ENCODE assay signal across 8 cellular contexts in the genomic region with DNA sequence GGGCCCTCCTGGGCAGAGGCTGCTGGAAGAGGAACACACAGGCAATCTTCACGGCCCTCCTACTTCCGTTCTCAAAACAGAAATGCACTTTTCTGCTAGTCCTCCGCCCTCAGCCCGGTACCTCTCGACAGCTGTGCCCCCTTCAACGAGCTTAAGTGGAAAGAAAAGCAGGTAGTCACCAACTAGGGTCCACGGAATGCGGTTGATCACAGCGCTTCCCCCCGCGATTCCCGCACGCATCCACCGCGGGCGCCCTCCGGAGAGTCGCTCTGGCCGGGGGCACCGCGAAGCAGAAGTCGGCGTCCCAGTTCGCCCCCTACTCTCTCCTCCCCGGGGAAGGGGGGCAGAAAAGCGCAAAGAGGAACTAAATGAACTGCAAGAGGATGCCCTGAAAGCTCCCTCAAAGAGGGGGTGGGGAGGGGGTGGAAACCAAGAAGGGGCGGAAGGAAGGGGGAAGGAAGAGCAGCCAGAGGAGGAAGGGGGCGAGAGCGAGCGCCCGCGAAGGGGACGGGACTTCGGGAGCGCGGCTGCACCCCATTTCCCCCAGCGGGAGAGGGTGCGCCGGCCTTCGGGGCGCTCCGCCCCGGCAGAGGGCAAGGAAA. TPM values are rescaled to one million over a fixed set of nuclear protein-coding genes. Genes with fewer than 3 reads are reported as not detected.
DNase-seq lines count a peak whose midpoint lies in the region; TF ChIP-seq lines count a peak whose summit lies in the region.

No MANE protein-coding gene starts in this region.

- H3K27ac ChIP-seq in colonic mucosa: peak overlapping the region; percentile 89
- peak overlapping the region; percentile 89 to 91 for H3K27ac ChIP-seq in liver (ENCODE audit: low read depth in 1 of 2, low read length in 2 of 2)

- WGBS in liver: under 1% methylated on average over 43 of the region's 43 CpGs

- in situ Hi-C loops in HAP-1 (cut with MboI; ENCODE audit: low sequenced_read_pairs): no loop called here

- H3K4me1 ChIP-seq in ES-I3 (ENCODE audit: insufficient read depth, low read length) (peaks cover 13% of the 10 kb centered on the region; the same call in 1 of the 2 replicates), HAP-1 (peaks cover 12% of the 10 kb centered on the region), colonic mucosa (peaks cover 3% of the 10 kb centered on the region), liver (ENCODE audit: control insufficient read depth in 4 of 4, insufficient read depth in 4 of 4, low read length in 3 of 4) (peaks cover 0 to 14% (median 9%) of the 10 kb centered on the region in 4 donors)

- H3K9me3 ChIP-seq in ES-I3 (ENCODE audit: control insufficient read depth, insufficient read depth, low read length): no peaks in the 10 kb centered on the region
- no peaks in the 10 kb centered on the region for H3K9me3 ChIP-seq in HAP-1
- H3K9me3 ChIP-seq in colonic mucosa: no peaks in the 10 kb centered on the region
- H3K9me3 ChIP-seq in liver (ENCODE audit: control insufficient read depth in 4 of 4, low read length in 3 of 4): no peaks in the 10 kb centered on the region

- TF ChIP-seq CTCF in colonic mucosa (IDR thresholded peaks at IDR 0.05) (no peak), liver (IDR thresholded peaks at IDR 0.05; ENCODE audit: low read depth, low read length, missing input control) (no peak)

- peak; percentile 47 to 71 for DNase-seq in HAP-1 (ENCODE audit: low spot score in 2 of 2)
- peak; percentile 65 for DNase-seq in NCI-H1105 treated with DMSO at 0.1 percent for 48 hours (lab: John Stamatoyannopoulos, UW)
- peak; percentile 53 for DNase-seq in activated CD4-positive, alpha-beta T cell treated with anti-CD3 and anti-CD28 coated beads for 48 hours
- DNase-seq in colonic mucosa: peak; percentile 66
- peak; percentile 23 to 39 for DNase-seq in stimulated activated CD4-positive, alpha-beta T cell treated with anti-CD3 and anti-CD28 coated beads, Interleukin-4, amount 100 ng/mL, for 4 hours
- DNase-seq in SHP77 treated with DMSO at 0.1 percent for 48 hours (lab: John Stamatoyannopoulos, UW): no peak

- H3K27me3 ChIP-seq in HAP-1 (ENCODE audit: low read depth) (no peaks in the 10 kb centered on the region), colonic mucosa (no peaks in the 10 kb centered on the region), liver (ENCODE audit: control insufficient read depth in 4 of 4, insufficient read depth in 4 of 4, low read length in 3 of 4) (no peaks in the 10 kb centered on the region)

- H3K9ac ChIP-seq in ES-I3 (ENCODE audit: low read depth, low read length): peak overlapping the region; percentile 90
- H3K9ac ChIP-seq in colonic mucosa (ENCODE audit: low read depth in 2 of 2, low read length in 2 of 2): peak overlapping the region; percentile 92 to 94
- peak overlapping the region; percentile 47 to 68 for H3K9ac ChIP-seq in liver (ENCODE audit: low read depth in 1 of 2, low read length in 2 of 2)

- intact Hi-C loops in colonic mucosa (cut with DNase I): no loop called here

- H3K4me3 ChIP-seq in HAP-1: peak overlapping the region; percentile 79
- peak overlapping the region; percentile 70 for H3K4me3 ChIP-seq in colonic mucosa
- peak overlapping the region; percentile 46 to 94 (median 82) for H3K4me3 ChIP-seq in liver (ENCODE audit: low read depth in 1 of 3, low read length in 3 of 3)

- peak; percentile 3 to 19 for TF ChIP-seq RAD21 in liver (IDR thresholded peaks at IDR 0.05)

- H3K36me3 ChIP-seq in ES-I3 (ENCODE audit: insufficient read depth, low read length) (no peaks in the 10 kb centered on the region), HAP-1 (replicated peaks) (no peaks in the 10 kb centered on the region), colonic mucosa (no peaks in the 10 kb centered on the region), liver (ENCODE audit: control insufficient read depth in 4 of 4, insufficient read depth in 3 of 4, low read depth in 1 of 4, low read length in 3 of 4) (no peaks in the 10 kb centered on the region)

TF ChIP-seq in liver, 16 proteins besides CTCF, POLR2A, EP300 and RAD21:
- peak; percentile 42 for TF ChIP-seq YY1 (IDR thresholded peaks at IDR 0.05)
- no peak for TF ChIP-seq SP1 (IDR thresholded peaks at IDR 0.05)

RNA-seq across cellular contexts. Expression of gene ACAP2, which starts 0.7 kb away (rescaled TPM):
- total RNA-seq in colonic mucosa: 10 to 100 TPM; 48.8 to 62.4 TPM
- total RNA-seq in liver: 10 to 100 TPM; 23.0 to 28.5 TPM
- 10 to 100 TPM in 1 of 2 donors, 1 to 10 TPM in 1; 4.5 to 23.5 TPM for polyA plus RNA-seq in liver
